ENCODE assay signal across 14 cellular contexts in the genomic region with DNA sequence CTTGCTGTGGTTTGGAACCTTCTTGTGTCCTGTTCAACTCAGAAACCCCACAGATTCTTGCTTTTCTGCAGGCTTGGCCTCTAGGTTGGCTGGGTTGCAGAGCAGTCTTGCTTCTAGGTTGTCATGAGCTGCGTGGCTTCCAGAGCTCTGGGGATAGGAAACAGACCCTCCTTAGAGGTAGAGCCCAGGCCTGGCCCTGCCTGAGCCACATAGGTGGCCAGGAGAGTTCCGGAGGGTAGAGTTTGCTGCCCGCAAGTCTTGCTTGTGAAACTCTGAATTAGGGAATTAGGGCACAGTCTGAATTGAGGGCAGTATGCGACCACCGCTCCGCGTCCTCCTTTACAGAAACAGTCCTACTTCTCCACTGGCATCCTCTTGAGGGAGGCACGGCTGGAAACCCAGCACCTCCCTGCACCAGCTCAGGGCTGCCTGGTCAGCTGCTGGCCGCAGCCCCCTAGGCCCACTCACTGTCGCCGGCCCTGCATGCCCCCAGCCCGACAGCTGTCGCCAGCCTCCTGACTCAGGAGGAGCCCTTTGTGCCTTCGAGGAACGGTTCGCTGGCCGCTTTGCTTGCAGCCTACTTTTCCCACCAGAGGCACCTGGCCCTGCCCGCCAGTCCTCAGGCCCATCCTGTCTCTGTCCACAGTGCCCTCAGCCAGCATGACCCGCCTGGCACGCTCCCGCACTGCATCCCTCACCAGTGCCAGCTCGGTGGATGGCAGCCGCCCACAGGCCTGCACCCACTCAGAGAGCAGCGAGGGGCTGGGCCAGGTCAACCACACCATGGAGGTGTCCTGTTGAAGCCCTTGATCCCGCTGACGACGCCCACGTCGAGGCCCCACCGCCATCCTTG. TPM values are rescaled to one million over a fixed set of nuclear protein-coding genes. Genes with fewer than 3 reads are reported as not detected.
DNase-seq lines count a peak whose midpoint lies in the region; ATAC-seq, FAIRE-seq and TF ChIP-seq lines count a peak whose summit lies in the region.
"Had no signal": no experiment of that assay in that cellular context is flagged by ENCODE, and none has a peak within 500 bp of the region (broad histone marks: within the 10 kb centered on the region; RNA-seq: fewer than 3 reads in every experiment).

No MANE protein-coding gene starts in this region.

- ATAC-seq in activated T-cell treated with anti-CD3 and anti-CD28 coated beads, Interleukin-2, amount 50 U/mL, for 4 hours = no peak
- ATAC-seq in HepG2 (no peak), GM18511 (IDR thresholded peaks at IDR 0.05; ENCODE audit: unreplicated experiment) (no peak)
- ATAC-seq in stimulated activated naive B cell treated with anti-CD40 and anti-IgM and Interleukin-4, amounts not matched to agents 10 μg/mL and 1 μg/mL and 100 μg/mL, for 72 hours (replicated peaks) = no peak

- in situ Hi-C loops in HepG2 (cut with HindIII; ENCODE audit: extremely low pct_ligation_motif_present, low pct_unique_long_range_greater_than_20kb) = loop anchor here (10.0 kb wide), 1 partner anchor 124 kb away; no protein-coding TSS in a partner anchor

- no peaks in the 10 kb centered on the region for H4K20me1 ChIP-seq in HepG2 (ENCODE audit: insufficient read depth, low read length)

- intact Hi-C loops in HepG2 (cut with micrococcal nuclease; ENCODE audit: unreplicated experiment) = loop anchor here (10.0 kb wide), 1 partner anchor 54 kb away; no protein-coding TSS in a partner anchor

- DNase-seq in activated T-cell treated with anti-CD3 and anti-CD28 coated beads, Interleukin-2, amount 50 U/mL, for 24 hours = peak; percentile 29
- no peak for DNase-seq in activated T-cell treated with anti-CD3 and anti-CD28 coated beads, Interleukin-2, amount 50 U/mL, for 4 hours
- DNase-seq in HepG2 (ENCODE audit: low spot score) = no peak
- no peak for DNase-seq in stimulated activated naive B cell treated with anti-CD40 and anti-IgM and Interleukin-4, amounts not matched to agents 10 μg/mL and 1 μg/mL and 100 μg/mL, for 72 hours
- no peak for DNase-seq in DMS53 treated with DMSO at 0.1 percent for 48 hours (lab: John Stamatoyannopoulos, UW; ENCODE audit: unreplicated experiment)
- DNase-seq in COLO829 (ENCODE audit: low spot score) = no peak
- DNase-seq: DMS153 had no signal

- TF ChIP-seq CTCF in HepG2 (CRISPR knock-in tag; IDR thresholded peaks at IDR 0.05) = no peak

- peaks cover 30% of the 10 kb centered on the region for H3K36me3 Mint-ChIP-seq in activated T-cell treated with anti-CD3 and anti-CD28 coated beads, Interleukin-2, amount 50 U/mL, for 24 hours (ENCODE audit: low read depth)
- no peaks in the 10 kb centered on the region for H3K36me3 Mint-ChIP-seq in activated T-cell treated with anti-CD3 and anti-CD28 coated beads, Interleukin-2, amount 50 U/mL, for 4 hours (ENCODE audit: insufficient read depth)
- peaks cover 11 to 22% of the 10 kb centered on the region in 2 donors for H3K36me3 Mint-ChIP-seq in stimulated activated naive B cell treated with anti-CD40 and anti-IgM and Interleukin-4, amounts not matched to agents 10 μg/mL and 1 μg/mL and 100 μg/mL, for 72 hours

- no peaks in the 10 kb centered on the region for H3K36me3 ChIP-seq in HepG2 (replicated peaks in 1 of 2; ENCODE audit: control insufficient read depth in 1 of 2, insufficient read depth in 2 of 2, low read length in 2 of 2)
- H3K36me3 ChIP-seq: thoracic aorta had no signal

- H3K9me3 Mint-ChIP-seq in activated T-cell treated with anti-CD3 and anti-CD28 coated beads, Interleukin-2, amount 50 U/mL, for 24 hours = no peaks in the 10 kb centered on the region
- no peaks in the 10 kb centered on the region for H3K9me3 Mint-ChIP-seq in activated T-cell treated with anti-CD3 and anti-CD28 coated beads, Interleukin-2, amount 50 U/mL, for 4 hours
- H3K9me3 Mint-ChIP-seq in stimulated activated naive B cell treated with anti-CD40 and anti-IgM and Interleukin-4, amounts not matched to agents 10 μg/mL and 1 μg/mL and 100 μg/mL, for 72 hours = no peaks in the 10 kb centered on the region
- H3K9me3 Mint-ChIP-seq: activated T-helper 17 cell treated with anti-CD3 and anti-CD28 coated beads, Interleukin-2, amount 50 U/mL, for 72 hours had no signal

- no peak for TF ChIP-seq RAD21 in HepG2 (CRISPR knock-in tag; IDR thresholded peaks at IDR 0.05)

- H3K9ac ChIP-seq in HepG2 (ENCODE audit: insufficient read depth, low read depth, low read length) = no peak overlapping the region
- H3K9ac ChIP-seq: BLaER1 treated with 17β-estradiol and CSF1 and Interleukin-3, amounts not matched to agents 10 nM and 100 nM; parathyroid adenoma had no signal

- H3K79me2 ChIP-seq in HepG2 (ENCODE audit: insufficient read depth, low read length) = no peaks in the 10 kb centered on the region
- H3K79me2 ChIP-seq: parathyroid adenoma had no signal

- peaks cover 16% of the 10 kb centered on the region for H3K4me1 Mint-ChIP-seq in activated T-cell treated with anti-CD3 and anti-CD28 coated beads, Interleukin-2, amount 50 U/mL, for 24 hours (ENCODE audit: low read depth)
- peaks cover 8% of the 10 kb centered on the region for H3K4me1 Mint-ChIP-seq in activated T-cell treated with anti-CD3 and anti-CD28 coated beads, Interleukin-2, amount 50 U/mL, for 4 hours (ENCODE audit: low read depth)
- peaks cover 12 to 33% of the 10 kb centered on the region in 2 donors for H3K4me1 Mint-ChIP-seq in stimulated activated naive B cell treated with anti-CD40 and anti-IgM and Interleukin-4, amounts not matched to agents 10 μg/mL and 1 μg/mL and 100 μg/mL, for 72 hours

- H3K4me1 ChIP-seq in HepG2 (ENCODE audit: insufficient read depth, low read length) = peaks cover 32% of the 10 kb centered on the region
- H3K4me1 ChIP-seq: parathyroid adenoma had no signal

- no peak overlapping the region for H3K4me3 ChIP-seq in HepG2 (replicated peaks in 1 of 3; ENCODE audit: insufficient read depth in 1 of 3, low read depth in 2 of 3, low read length in 3 of 3)
- H3K4me3 ChIP-seq: BLaER1 treated with 17β-estradiol and CSF1 and Interleukin-3, amounts not matched to agents 10 nM and 100 nM; smooth muscle cell; thoracic aorta had no signal

- TF ChIP-seq POLR2A in Raji (IDR thresholded peaks at IDR 0.05; ENCODE audit: insufficient read depth, low read depth, low read length) (peak; percentile 6; the same call in 1 of the 2 replicates), HepG2 (IDR thresholded peaks at IDR 0.05; ENCODE audit: insufficient read depth in 1 of 2, low read depth in 2 of 2, low read length in 2 of 2) (no peak)

- H3K9me3 ChIP-seq in HepG2 (ENCODE audit: low read length) = no peaks in the 10 kb centered on the region
- H3K9me3 ChIP-seq: BLaER1 treated with 17β-estradiol and CSF1 and Interleukin-3, amounts not matched to agents 10 nM and 100 nM; thoracic aorta had no signal

- H3K4me3 Mint-ChIP-seq in activated T-cell treated with anti-CD3 and anti-CD28 coated beads, Interleukin-2, amount 50 U/mL, for 24 hours = no peak overlapping the region
- no peak overlapping the region for H3K4me3 Mint-ChIP-seq in activated T-cell treated with anti-CD3 and anti-CD28 coated beads, Interleukin-2, amount 50 U/mL, for 4 hours
- no peak overlapping the region for H3K4me3 Mint-ChIP-seq in stimulated activated naive B cell treated with anti-CD40 and anti-IgM and Interleukin-4, amounts not matched to agents 10 μg/mL and 1 μg/mL and 100 μg/mL, for 72 hours
- H3K4me3 Mint-ChIP-seq: activated T-helper 17 cell treated with anti-CD3 and anti-CD28 coated beads, Interleukin-2, amount 50 U/mL, for 72 hours had no signal

- H3K4me2 ChIP-seq in HepG2 (ENCODE audit: low read depth, low read length) = no peak overlapping the region
- H3K4me2 ChIP-seq: smooth muscle cell had no signal

- no peak for TF ChIP-seq EP300 in HepG2 (IDR thresholded peaks at IDR 0.05; ENCODE audit: low read depth in 2 of 2, low read length in 2 of 2)
- no peak for TF ChIP-seq EP300 in HepG2 (CRISPR knock-in tag; IDR thresholded peaks at IDR 0.05; ENCODE audit: borderline replicate concordance)

- H3K27me3 ChIP-seq in HepG2 (ENCODE audit: control insufficient read depth in 1 of 2, insufficient read depth in 2 of 2, low read length in 2 of 2) = no peaks in the 10 kb centered on the region
- H3K27me3 ChIP-seq: BLaER1 treated with 17β-estradiol and CSF1 and Interleukin-3, amounts not matched to agents 10 nM and 100 nM had no signal

- no peak overlapping the region for H2AFZ ChIP-seq in HepG2 (ENCODE audit: low read length)
- H2AFZ ChIP-seq: parathyroid adenoma had no signal

- POLR2A ChIA-PET in HepG2 (lab: Yijun Ruan, JAX) = no interaction called here

- peak overlapping the region; percentile 71 for H3K27ac Mint-ChIP-seq in activated T-cell treated with anti-CD3 and anti-CD28 coated beads, Interleukin-2, amount 50 U/mL, for 24 hours
- H3K27ac Mint-ChIP-seq in stimulated activated naive B cell treated with anti-CD40 and anti-IgM and Interleukin-4, amounts not matched to agents 10 μg/mL and 1 μg/mL and 100 μg/mL, for 72 hours = peak overlapping the region; percentile 3

- no TSS peak for BruUV-seq in HepG2 (replicated peaks; lab: Mats Ljungman, UMichigan)

- CTCF ChIA-PET in HepG2 (lab: Yijun Ruan, JAX; ENCODE audit: low intra/inter-chr PET ratio, low total read pairs) = interaction anchor here (1.6 to 2.2 kb wide), 2 partner anchors 127 to 150 kb away, joined by 18 read pairs; no protein-coding TSS in a partner anchor

- H3K27me3 Mint-ChIP-seq in activated T-cell treated with anti-CD3 and anti-CD28 coated beads, Interleukin-2, amount 50 U/mL, for 24 hours = no peaks in the 10 kb centered on the region
- no peaks in the 10 kb centered on the region for H3K27me3 Mint-ChIP-seq in activated T-cell treated with anti-CD3 and anti-CD28 coated beads, Interleukin-2, amount 50 U/mL, for 4 hours (ENCODE audit: low read depth)
- H3K27me3 Mint-ChIP-seq in stimulated activated naive B cell treated with anti-CD40 and anti-IgM and Interleukin-4, amounts not matched to agents 10 μg/mL and 1 μg/mL and 100 μg/mL, for 72 hours = peaks cover 0 to 4% of the 10 kb centered on the region in 2 donors
- H3K27me3 Mint-ChIP-seq: activated T-helper 17 cell treated with anti-CD3 and anti-CD28 coated beads, Interleukin-2, amount 50 U/mL, for 72 hours had no signal

- H3K27ac ChIP-seq in HepG2 (ENCODE audit: extremely low read length, insufficient read depth, low read length) = no peak overlapping the region
- H3K27ac ChIP-seq: BLaER1 treated with 17β-estradiol and CSF1 and Interleukin-3, amounts not matched to agents 10 nM and 100 nM; parathyroid adenoma; thoracic aorta had no signal

- FAIRE-seq in HepG2 (lab: Jason Lieb, UNC) = no peak

- WGBS in HepG2 (ENCODE audit: low lambda C conversion rate) = 77% methylated on average over 24 of the region's 30 CpGs

RNA-seq across cellular contexts. Expression of gene SETD6, which starts 4.3 kb away (rescaled TPM):
- 10 to 100 TPM; 31.7 to 36.5 (median 33.3) TPM for total RNA-seq in activated T-cell treated with anti-CD3 and anti-CD28 coated beads, Interleukin-2, amount 50 U/mL, for 4 hours
- 17.4 and 25.7 TPM in 2 replicates for total RNA-seq in HepG2 (2016; rRNA removed; fragmentation: Illumina TruSeq; extraction: Trizol)
- 4.8 and 5.1 TPM in 2 replicates for total RNA-seq in HepG2 (2016; cell fraction: cytosol; rRNA removed; fragmentation: Illumina TruSeq; extraction: Trizol; ENCODE audit: low read depth)
- 17.1 and 29.4 TPM in 2 replicates for total RNA-seq in HepG2 (2016; cell fraction: insoluble cytoplasmic fraction; rRNA removed; fragmentation: Illumina TruSeq; extraction: Trizol)
- total RNA-seq in HepG2 (2016; cell fraction: membrane; rRNA removed; fragmentation: Illumina TruSeq; extraction: Trizol) = 9.7 and 10.0 TPM in 2 replicates
- total RNA-seq in HepG2 (2016; cell fraction: nucleus; rRNA removed; fragmentation: Illumina TruSeq; extraction: Trizol) = 32.2 and 34.9 TPM in 2 replicates
- 24.0 and 25.9 TPM in 2 replicates for polyA plus RNA-seq in HepG2 (2011; rRNA removed)
- 13.1 and 16.9 TPM in 2 replicates for polyA plus RNA-seq in HepG2 (2011; cell fraction: cytosol; rRNA removed)
- 109 and 110 TPM in 2 replicates for polyA plus RNA-seq in HepG2 (2011; cell fraction: nucleus; rRNA removed)
- 25.0 and 25.7 TPM in 2 replicates for polyA plus RNA-seq in HepG2 (2012)
- 2.7 and 3.2 TPM in 2 replicates for polyA plus RNA-seq in HepG2 (2016; cell fraction: cytosol; fragmentation: Illumina TruSeq; extraction: Trizol; ENCODE audit: low read depth)
- polyA plus RNA-seq in HepG2 (2016; cell fraction: insoluble cytoplasmic fraction; fragmentation: Illumina TruSeq; extraction: Trizol; ENCODE audit: low read depth) = 13.8 and 15.8 TPM in 2 replicates
- 4.6 and 4.9 TPM in 2 replicates for polyA plus RNA-seq in HepG2 (2016; cell fraction: membrane; fragmentation: Illumina TruSeq; extraction: Trizol; ENCODE audit: low read depth)
- polyA plus RNA-seq in HepG2 (2016; cell fraction: nucleus; fragmentation: Illumina TruSeq; extraction: Trizol; ENCODE audit: insufficient read depth, low read depth) = 74.9 and 78.9 TPM in 2 replicates
- 26.6 and 40.3 TPM in 2 replicates for polyA minus RNA-seq in HepG2 (2011; rRNA and poly(A)+ RNA removed; ENCODE audit: low replicate concordance)
- polyA minus RNA-seq in HepG2 (2011; cell fraction: cytosol; rRNA and poly(A)+ RNA removed) = 11.5 and 12.7 TPM in 2 replicates
- 48.7 and 56.2 TPM in 2 replicates for polyA minus RNA-seq in HepG2 (2011; cell fraction: nucleus; rRNA and poly(A)+ RNA removed)

RNA-seq across cellular contexts. Expression of gene NDRG4, which starts 11.1 kb away (rescaled TPM):
- total RNA-seq in activated T-cell treated with anti-CD3 and anti-CD28 coated beads, Interleukin-2, amount 50 U/mL, for 4 hours = under 1 TPM; 0.54 to 0.91 (median 0.84) TPM
- total RNA-seq in HepG2 (2016; rRNA removed; fragmentation: Illumina TruSeq; extraction: Trizol) = 1.6 and 1.7 TPM in 2 replicates
- total RNA-seq in HepG2 (2016; cell fraction: cytosol; rRNA removed; fragmentation: Illumina TruSeq; extraction: Trizol; ENCODE audit: low read depth) = 0.20 and 1.1 TPM in 2 replicates
- 1.5 and 2.0 TPM in 2 replicates for total RNA-seq in HepG2 (2016; cell fraction: insoluble cytoplasmic fraction; rRNA removed; fragmentation: Illumina TruSeq; extraction: Trizol)
- total RNA-seq in HepG2 (2016; cell fraction: membrane; rRNA removed; fragmentation: Illumina TruSeq; extraction: Trizol) = 1.7 and 1.8 TPM in 2 replicates
- 1.6 and 2.2 TPM in 2 replicates for total RNA-seq in HepG2 (2016; cell fraction: nucleus; rRNA removed; fragmentation: Illumina TruSeq; extraction: Trizol)
- polyA plus RNA-seq in HepG2 (2011; rRNA removed) = 1.8 and 2.7 TPM in 2 replicates
- polyA plus RNA-seq in HepG2 (2011; cell fraction: cytosol; rRNA removed) = 1.8 and 2.5 TPM in 2 replicates
- polyA plus RNA-seq in HepG2 (2011; cell fraction: nucleus; rRNA removed) = 17.0 and 17.7 TPM in 2 replicates
- polyA plus RNA-seq in HepG2 (2012) = 2.3 and 6.3 TPM in 2 replicates
- polyA plus RNA-seq in HepG2 (2016; cell fraction: cytosol; fragmentation: Illumina TruSeq; extraction: Trizol; ENCODE audit: low read depth) = 0.41 and 0.49 TPM in 2 replicates
- polyA plus RNA-seq in HepG2 (2016; cell fraction: insoluble cytoplasmic fraction; fragmentation: Illumina TruSeq; extraction: Trizol; ENCODE audit: low read depth) = 0.75 and 2.0 TPM in 2 replicates
- polyA plus RNA-seq in HepG2 (2016; cell fraction: membrane; fragmentation: Illumina TruSeq; extraction: Trizol; ENCODE audit: low read depth) = 0.87 and 0.90 TPM in 2 replicates
- polyA plus RNA-seq in HepG2 (2016; cell fraction: nucleus; fragmentation: Illumina TruSeq; extraction: Trizol; ENCODE audit: insufficient read depth, low read depth) = 2.5 TPM in 2 replicates
- 0.07 and 9.4 TPM in 2 replicates for polyA minus RNA-seq in HepG2 (2011; rRNA and poly(A)+ RNA removed; ENCODE audit: low replicate concordance)
- 1.2 and 1.8 TPM in 2 replicates for polyA minus RNA-seq in HepG2 (2011; cell fraction: cytosol; rRNA and poly(A)+ RNA removed)
- polyA minus RNA-seq in HepG2 (2011; cell fraction: nucleus; rRNA and poly(A)+ RNA removed) = 3.3 and 6.0 TPM in 2 replicates
